In genomic region chr14:102776761-102777710, GRCh38 we compare ENCODE assay signal across 8 cellular contexts. TPM values are rescaled to one million over a fixed set of nuclear protein-coding genes. Genes with fewer than 3 reads are reported as not detected.
DNase-seq lines count a peak whose midpoint lies in the region; ATAC-seq, FAIRE-seq and TF ChIP-seq lines count a peak whose summit lies in the region.

TSS of gene TRAF3 (plus strand) at chr14:102777449. CDS start at chr14:102870202, 92,753 bp downstream.

- H3K36me3 ChIP-seq in kidney (ENCODE audit: control insufficient read depth in 1 of 2, insufficient read depth in 2 of 2, low read length in 2 of 2), result no peaks in the 10 kb centered on the region

- H3K9ac ChIP-seq in kidney (ENCODE audit: low read length in 2 of 2), result peak within 1 kb of the TSS in 1 of 2 donors; percentile 4

- H3K9me3 ChIP-seq in kidney (ENCODE audit: control insufficient read depth in 1 of 2, low read length in 2 of 2), result no peaks in the 10 kb centered on the region

- H3K27ac ChIP-seq in caudate nucleus (ENCODE audit: low read depth, low read length) (peak within 1 kb of the TSS; percentile 92), kidney (ENCODE audit: low read depth in 2 of 2, low read length in 2 of 2) (peak within 1 kb of the TSS; percentile 80 to 83)

- FAIRE-seq in kidney (lab: Jason Lieb, UNC), result no peak

- peak within 1 kb of the TSS; percentile 68 to 69 for H3K4me3 ChIP-seq in kidney (ENCODE audit: low read length in 2 of 2)

- peaks cover 6 to 10% of the 10 kb centered on the region in 2 donors for H3K4me1 ChIP-seq in kidney (ENCODE audit: control insufficient read depth in 1 of 2, insufficient read depth in 1 of 2, low read depth in 1 of 2, low read length in 2 of 2)

- no peak for TF ChIP-seq CTCF in kidney (IDR thresholded peaks at IDR 0.05; ENCODE audit: borderline replicate concordance, extremely low read depth, insufficient read depth)

- peak; percentile 37 for DNase-seq in DMS53 treated with DMSO at 0.1 percent for 48 hours (lab: John Stamatoyannopoulos, UW; ENCODE audit: unreplicated experiment)
- DNase-seq in Kasumi-1 (lab: John Stamatoyannopoulos, UW), result peak; percentile 19 to 32
- DNase-seq in caudate nucleus (lab: John Stamatoyannopoulos, UW), result peak in 35 of 61 donors; percentile 14 to 74 (median 44)
- peak; percentile 91 for DNase-seq in kidney
- peak; percentile 79 to 80 for DNase-seq in stimulated activated CD4-positive, alpha-beta T cell treated with anti-CD3 and anti-CD28 coated beads, Interleukin-15, amount 100 ng/mL, for 1 hour (ENCODE audit: low read depth in 1 of 2, low spot score in 1 of 2)

- ATAC-seq in GM21619 (IDR thresholded peaks at IDR 0.05; ENCODE audit: unreplicated experiment), result peak; percentile 40
- peak; percentile 73 to 77 for ATAC-seq in activated CD4-positive, CD25-positive, alpha-beta regulatory T cell treated with anti-CD3 and anti-CD28 coated beads, Interleukin-2, amount 50 U/mL, for 24 hours
- no peak for ATAC-seq in GM19395 (IDR thresholded peaks at IDR 0.05; ENCODE audit: unreplicated experiment)

- intact Hi-C loops in kidney (cut with DNase I), result no loop called here

RNA-seq across cellular contexts. Expression of gene TRAF3, which starts in this region (rescaled TPM):
- 35.4 TPM for total RNA-seq in kidney
- 5.2 TPM for polyA plus RNA-seq in kidney (ENCODE audit: insufficient read depth, low read depth, low replicate concordance)

Comparison
In these comparisons a context has a peak if more than half of its experiments do, and no peak if none do; other contexts are left out.
1. DNase-seq: peak in every context shown above with its lines; median percentile 91 in kidney; 80 in stimulated activated CD4-positive, alpha-beta T cell treated with anti-CD3 and anti-CD28 coated beads, Interleukin-15, amount 100 ng/mL, for 1 hour; 44 in caudate nucleus; 37 in DMS53 treated with DMSO at 0.1 percent for 48 hours; 26 in Kasumi-1.